ENCODE assay signal across 14 cellular contexts in genomic region chr3:52529376-52530333, GRCh38. TPM values are rescaled to one million over a fixed set of nuclear protein-coding genes. Genes with fewer than 3 reads are reported as not detected.
DNase-seq lines count a peak whose midpoint lies in the region; TF ChIP-seq lines count a peak whose summit lies in the region.
"Had no signal": no experiment of that assay in that cellular context is flagged by ENCODE, and none has a peak within 500 bp of the region (broad histone marks: within the 10 kb centered on the region; RNA-seq: fewer than 3 reads in every experiment).

No MANE protein-coding gene starts in this region.

- no peaks in the 10 kb centered on the region for H3K36me3 Mint-ChIP-seq in activated CD4-positive, alpha-beta T cell treated with anti-CD3 and anti-CD28 coated beads, Interleukin-2, amount 10 ng/mL, durations not matched to agents 7 days and 5 days (ENCODE audit: low read depth)
- H3K36me3 Mint-ChIP-seq in activated CD4-positive, alpha-beta T cell treated with anti-CD3 and anti-CD28 coated beads, Interleukin-2, amount 10 ng/mL, durations not matched to agents 24 days and 14 days (ENCODE audit: low read depth): peaks cover 2% of the 10 kb centered on the region
- H3K36me3 Mint-ChIP-seq in dendritic cell treated with granulocyte-macrophage colony-stimulating factor and Interleukin-4, amounts not matched to agents 40 ng/mL and 50 ng/mL, for 4 days (ENCODE audit: low read depth): peaks cover 47% of the 10 kb centered on the region
- H3K36me3 Mint-ChIP-seq: IgD-negative memory B cell had no signal

- CTCF ChIA-PET in activated CD4-positive, alpha-beta T cell treated with anti-CD3 and anti-CD28 coated beads, Interleukin-2, amount 10 ng/mL, durations not matched to agents 7 days and 5 days (lab: Charles Lee): interaction anchor here (1.1 kb wide), 1 partner anchor 50 kb away, joined by 3 read pairs; no protein-coding TSS in a partner anchor

- WGBS in testis, 2 donors: 74 to 100% methylated on average over 2 to 12 of the region's 12 CpGs

- no peaks in the 10 kb centered on the region for H3K9me3 Mint-ChIP-seq in activated CD4-positive, alpha-beta T cell treated with anti-CD3 and anti-CD28 coated beads, Interleukin-2, amount 10 ng/mL, durations not matched to agents 7 days and 5 days
- H3K9me3 Mint-ChIP-seq in activated CD4-positive, alpha-beta T cell treated with anti-CD3 and anti-CD28 coated beads, Interleukin-2, amount 10 ng/mL, durations not matched to agents 24 days and 14 days: no peaks in the 10 kb centered on the region
- H3K9me3 Mint-ChIP-seq in dendritic cell treated with granulocyte-macrophage colony-stimulating factor and Interleukin-4, amounts not matched to agents 40 ng/mL and 50 ng/mL, for 4 days: no peaks in the 10 kb centered on the region
- H3K9me3 Mint-ChIP-seq: IgD-negative memory B cell had no signal

- no peak for DNase-seq in activated CD4-positive, alpha-beta T cell treated with anti-CD3 and anti-CD28 coated beads, Interleukin-2, amount 10 ng/mL, durations not matched to agents 7 days and 5 days
- no peak for DNase-seq in activated CD4-positive, alpha-beta T cell treated with anti-CD3 and anti-CD28 coated beads, Interleukin-2, amount 10 ng/mL, durations not matched to agents 24 days and 14 days
- no peak for DNase-seq in testis
- no peak for DNase-seq in NCI-H2171 treated with DMSO at 0.1 percent for 48 hours (lab: John Stamatoyannopoulos, UW)
- DNase-seq in stimulated activated naive CD4-positive, alpha-beta T cell (lab: John Stamatoyannopoulos, UW): no peak
- DNase-seq in kidney glomerular epithelial cell (lab: John Stamatoyannopoulos, UW): no peak
- DNase-seq: activated CD4-positive, alpha-beta T cell treated with anti-CD3 and anti-CD28 coated beads, Interleukin-2, amount 50 U/mL, for 48 hours; GDM1; SIG-M5 had no signal

- H3K27me3 ChIP-seq in layer of hippocampus (ENCODE audit: control insufficient read depth, insufficient read depth, low read length) (no peaks in the 10 kb centered on the region), testis (no peaks in the 10 kb centered on the region)
- H3K27me3 ChIP-seq: cardiac muscle cell, pancreas had no signal

- TF ChIP-seq CTCF in testis (IDR thresholded peaks at IDR 0.05): no peak

- H3K36me3 ChIP-seq in testis (ENCODE audit: low read depth, missing control alignments): no peaks in the 10 kb centered on the region
- H3K36me3 ChIP-seq: pancreas had no signal

- intact Hi-C loops in activated CD4-positive, alpha-beta T cell treated with anti-CD3 and anti-CD28 coated beads, Interleukin-2, amount 10 ng/mL, durations not matched to agents 24 days and 14 days (cut with micrococcal nuclease): loop anchor here (10.0 kb wide), 2 partner anchors 335 to 365 kb away; partner anchors contain the start of genes ALAS1 and STIMATE
- intact Hi-C loops in dendritic cell treated with granulocyte-macrophage colony-stimulating factor and Interleukin-4, amounts not matched to agents 40 ng/mL and 50 ng/mL, for 4 days (cut with micrococcal nuclease): no loop called here
- intact Hi-C loops in testis (cut with DNase I; ENCODE audit: low total_unique reads): no loop called here

- peak overlapping the region; percentile 9 for H3K27ac Mint-ChIP-seq in activated CD4-positive, alpha-beta T cell treated with anti-CD3 and anti-CD28 coated beads, Interleukin-2, amount 10 ng/mL, durations not matched to agents 7 days and 5 days
- H3K27ac Mint-ChIP-seq in activated CD4-positive, alpha-beta T cell treated with anti-CD3 and anti-CD28 coated beads, Interleukin-2, amount 10 ng/mL, durations not matched to agents 24 days and 14 days: no peak overlapping the region
- peak overlapping the region; percentile 33 for H3K27ac Mint-ChIP-seq in dendritic cell treated with granulocyte-macrophage colony-stimulating factor and Interleukin-4, amounts not matched to agents 40 ng/mL and 50 ng/mL, for 4 days

- H3K4me3 Mint-ChIP-seq in activated CD4-positive, alpha-beta T cell treated with anti-CD3 and anti-CD28 coated beads, Interleukin-2, amount 10 ng/mL, durations not matched to agents 7 days and 5 days: no peak overlapping the region
- no peak overlapping the region for H3K4me3 Mint-ChIP-seq in activated CD4-positive, alpha-beta T cell treated with anti-CD3 and anti-CD28 coated beads, Interleukin-2, amount 10 ng/mL, durations not matched to agents 24 days and 14 days
- no peak overlapping the region for H3K4me3 Mint-ChIP-seq in dendritic cell treated with granulocyte-macrophage colony-stimulating factor and Interleukin-4, amounts not matched to agents 40 ng/mL and 50 ng/mL, for 4 days

- no peaks in the 10 kb centered on the region for H3K9me3 ChIP-seq in testis
- H3K9me3 ChIP-seq: pancreas had no signal

- H3K4me1 Mint-ChIP-seq in activated CD4-positive, alpha-beta T cell treated with anti-CD3 and anti-CD28 coated beads, Interleukin-2, amount 10 ng/mL, durations not matched to agents 7 days and 5 days: peaks cover 6% of the 10 kb centered on the region
- peaks cover 8% of the 10 kb centered on the region for H3K4me1 Mint-ChIP-seq in activated CD4-positive, alpha-beta T cell treated with anti-CD3 and anti-CD28 coated beads, Interleukin-2, amount 10 ng/mL, durations not matched to agents 24 days and 14 days
- H3K4me1 Mint-ChIP-seq in dendritic cell treated with granulocyte-macrophage colony-stimulating factor and Interleukin-4, amounts not matched to agents 40 ng/mL and 50 ng/mL, for 4 days (ENCODE audit: low read depth): peaks cover 37% of the 10 kb centered on the region

- H3K27me3 Mint-ChIP-seq in activated CD4-positive, alpha-beta T cell treated with anti-CD3 and anti-CD28 coated beads, Interleukin-2, amount 10 ng/mL, durations not matched to agents 7 days and 5 days: no peaks in the 10 kb centered on the region
- H3K27me3 Mint-ChIP-seq in activated CD4-positive, alpha-beta T cell treated with anti-CD3 and anti-CD28 coated beads, Interleukin-2, amount 10 ng/mL, durations not matched to agents 24 days and 14 days: no peaks in the 10 kb centered on the region
- peaks cover 2% of the 10 kb centered on the region for H3K27me3 Mint-ChIP-seq in dendritic cell treated with granulocyte-macrophage colony-stimulating factor and Interleukin-4, amounts not matched to agents 40 ng/mL and 50 ng/mL, for 4 days
- H3K27me3 Mint-ChIP-seq: IgD-negative memory B cell had no signal

- peaks cover 54% of the 10 kb centered on the region for H3K4me1 ChIP-seq in testis
- H3K4me1 ChIP-seq: pancreas had no signal

- TF ChIP-seq POLR2A in testis (IDR thresholded peaks at IDR 0.05): no peak

- H3K4me3 ChIP-seq in testis: no peak overlapping the region
- H3K4me3 ChIP-seq: cardiac muscle cell, pancreas had no signal

- POLR2A ChIA-PET in activated CD4-positive, alpha-beta T cell treated with anti-CD3 and anti-CD28 coated beads, Interleukin-2, amount 10 ng/mL, durations not matched to agents 7 days and 5 days (lab: Charles Lee): no interaction called here

- H3K27ac ChIP-seq in layer of hippocampus (ENCODE audit: low read depth, low read length): peak overlapping the region; percentile 12
- H3K27ac ChIP-seq in testis: peak overlapping the region; percentile 69 to 86
- H3K27ac ChIP-seq: cardiac muscle cell, pancreas had no signal

RNA-seq across cellular contexts. Expression of gene NT5DC2, which starts 4.0 kb away (rescaled TPM):
- 10 to 100 TPM; 22.1 to 23.8 TPM for total RNA-seq in activated CD4-positive, alpha-beta T cell treated with anti-CD3 and anti-CD28 coated beads, Interleukin-2, amount 10 ng/mL, durations not matched to agents 7 days and 5 days
- 75.6 and 76.9 TPM in 2 replicates for total RNA-seq in activated CD4-positive, alpha-beta T cell treated with anti-CD3 and anti-CD28 coated beads, Interleukin-2, amount 10 ng/mL, durations not matched to agents 24 days and 14 days
- 100 to 1,000 TPM; 137 to 147 TPM for total RNA-seq in testis
- 92.4 TPM for polyA plus RNA-seq in testis (ENCODE audit: insufficient read depth, low read depth, low replicate concordance)

RNA-seq across cellular contexts. Expression of gene UQCC5, which starts 6.8 kb away (rescaled TPM):
- total RNA-seq in activated CD4-positive, alpha-beta T cell treated with anti-CD3 and anti-CD28 coated beads, Interleukin-2, amount 10 ng/mL, durations not matched to agents 7 days and 5 days: 10 to 100 TPM in 1 of 2 experiments, 1 to 10 TPM in 1; 8.5 to 11.7 TPM
- total RNA-seq in activated CD4-positive, alpha-beta T cell treated with anti-CD3 and anti-CD28 coated beads, Interleukin-2, amount 10 ng/mL, durations not matched to agents 24 days and 14 days: 13.8 TPM in 2 replicates
- total RNA-seq in testis: 10 to 100 TPM; 23.0 to 30.5 TPM
- polyA plus RNA-seq in testis (ENCODE audit: insufficient read depth, low read depth, low replicate concordance): 37.0 TPM

RNA-seq across cellular contexts. Expression of gene STAB1, which starts 34.5 kb away (rescaled TPM):
- under 1 TPM; 0.02 to 0.15 TPM for total RNA-seq in activated CD4-positive, alpha-beta T cell treated with anti-CD3 and anti-CD28 coated beads, Interleukin-2, amount 10 ng/mL, durations not matched to agents 7 days and 5 days
- total RNA-seq in activated CD4-positive, alpha-beta T cell treated with anti-CD3 and anti-CD28 coated beads, Interleukin-2, amount 10 ng/mL, durations not matched to agents 24 days and 14 days: 0.07 TPM in 1 of 2 replicates, not detected in the other
- total RNA-seq in testis: 10 to 100 TPM; 58.6 to 71.9 TPM
- polyA plus RNA-seq in testis (ENCODE audit: insufficient read depth, low read depth, low replicate concordance): 41.7 TPM
- polyA plus RNA-seq: cardiac muscle cell, IgD-negative memory B cell had no signal

Comparison
In these comparisons a context has a peak if more than half of its experiments do, and no peak if none do; other contexts are left out.
1. RNA of gene STAB1, which starts 34.5 kb away (total RNA-seq): 58.6 to 71.9 TPM in testis; 0.02 to 0.15 TPM in activated CD4-positive, alpha-beta T cell treated with anti-CD3 and anti-CD28 coated beads, Interleukin-2, amount 10 ng/mL, durations not matched to agents 7 days and 5 days and 0.07 TPM in activated CD4-positive, alpha-beta T cell treated with anti-CD3 and anti-CD28 coated beads, Interleukin-2, amount 10 ng/mL, durations not matched to agents 24 days and 14 days; every median in the first group is over 10 times any median in the second.